ENCODE assay signal across 1 cellular context in the genomic region with DNA sequence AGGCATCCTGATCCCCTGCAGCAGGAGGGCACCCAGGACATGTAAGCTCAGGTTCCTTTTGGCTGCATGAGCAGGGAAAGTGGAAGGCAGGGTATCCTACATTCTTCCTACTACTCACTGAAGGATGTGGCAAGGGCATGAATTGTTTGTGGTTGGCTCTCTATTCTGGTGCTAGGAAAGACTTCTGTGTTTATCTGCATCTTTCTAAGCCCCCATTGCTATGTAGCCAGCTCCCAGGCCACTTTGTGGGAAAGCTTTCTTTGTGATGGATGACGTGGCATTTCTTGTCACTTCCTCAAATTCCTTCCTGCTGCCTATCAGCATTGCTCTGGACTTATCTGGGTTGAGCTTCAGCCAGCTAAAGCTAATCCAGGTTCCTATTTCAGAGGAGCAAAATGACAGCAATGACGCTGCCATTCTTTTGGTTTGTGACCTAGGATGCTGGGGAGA.
TF ChIP-seq lines count a peak whose summit lies in the region.

No MANE protein-coding gene starts in this region.

TF ChIP-seq in K562, 482 proteins besides CTCF, POLR2A, EP300 and RAD21 (continued from another document and continues in another):
- TF ChIP-seq, protein P1, sequence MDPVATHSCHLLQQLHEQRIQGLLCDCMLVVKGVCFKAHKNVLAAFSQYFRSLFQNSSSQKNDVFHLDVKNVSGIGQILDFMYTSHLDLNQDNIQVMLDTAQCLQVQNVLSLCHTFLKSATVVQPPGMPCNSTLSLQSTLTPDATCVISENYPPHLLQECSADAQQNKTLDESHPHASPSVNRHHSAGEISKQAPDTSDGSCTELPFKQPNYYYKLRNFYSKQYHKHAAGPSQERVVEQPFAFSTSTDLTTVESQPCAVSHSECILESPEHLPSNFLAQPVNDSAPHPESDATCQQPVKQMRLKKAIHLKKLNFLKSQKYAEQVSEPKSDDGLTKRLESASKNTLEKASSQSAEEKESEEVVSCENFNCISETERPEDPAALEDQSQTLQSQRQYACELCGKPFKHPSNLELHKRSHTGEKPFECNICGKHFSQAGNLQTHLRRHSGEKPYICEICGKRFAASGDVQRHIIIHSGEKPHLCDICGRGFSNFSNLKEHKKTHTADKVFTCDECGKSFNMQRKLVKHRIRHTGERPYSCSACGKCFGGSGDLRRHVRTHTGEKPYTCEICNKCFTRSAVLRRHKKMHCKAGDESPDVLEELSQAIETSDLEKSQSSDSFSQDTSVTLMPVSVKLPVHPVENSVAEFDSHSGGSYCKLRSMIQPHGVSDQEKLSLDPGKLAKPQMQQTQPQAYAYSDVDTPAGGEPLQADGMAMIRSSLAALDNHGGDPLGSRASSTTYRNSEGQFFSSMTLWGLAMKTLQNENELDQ (CRISPR knock-in tag; IDR thresholded peaks at IDR 0.05; ENCODE audit: borderline replicate concordance), result no peak
- TF ChIP-seq ZNF41 (CRISPR knock-in tag; conservative IDR thresholded peaks at IDR 0.05) (no peak), ETV6 (IDR thresholded peaks at IDR 0.05; ENCODE audit: borderline replicate concordance in 1 of 2, low read depth in 2 of 2, low read length in 1 of 2) (peak in 1 of 2 experiments; percentile 36; a peak in 1 of 4 replicates), ETV6 (CRISPR knock-in tag; IDR thresholded peaks at IDR 0.05; ENCODE audit: borderline replicate concordance) (no peak), KDM5B (IDR thresholded peaks at IDR 0.05; ENCODE audit: insufficient replicate concordance, low read depth, low read length) (no peak), CCNT2 (IDR thresholded peaks at IDR 0.05; ENCODE audit: borderline replicate concordance, extremely low read depth, insufficient read length, low read depth, low read length) (peak; percentile 80), ZNF707 (CRISPR knock-in tag; conservative IDR thresholded peaks at IDR 0.05) (no peak), GABPA (tag; conservative IDR thresholded peaks at IDR 0.05; ENCODE audit: low read depth) (no peak; the same call in none of the 2 replicates), LEF1 (IDR thresholded peaks at IDR 0.05) (peak; percentile 76), PCBP1 (IDR thresholded peaks at IDR 0.05; ENCODE audit: low read depth, low read length, poor library complexity, severe bottlenecking) (no peak), ZNF408 (CRISPR knock-in tag; IDR thresholded peaks at IDR 0.05; ENCODE audit: low read depth) (no peak)
- TF ChIP-seq, protein P2, sequence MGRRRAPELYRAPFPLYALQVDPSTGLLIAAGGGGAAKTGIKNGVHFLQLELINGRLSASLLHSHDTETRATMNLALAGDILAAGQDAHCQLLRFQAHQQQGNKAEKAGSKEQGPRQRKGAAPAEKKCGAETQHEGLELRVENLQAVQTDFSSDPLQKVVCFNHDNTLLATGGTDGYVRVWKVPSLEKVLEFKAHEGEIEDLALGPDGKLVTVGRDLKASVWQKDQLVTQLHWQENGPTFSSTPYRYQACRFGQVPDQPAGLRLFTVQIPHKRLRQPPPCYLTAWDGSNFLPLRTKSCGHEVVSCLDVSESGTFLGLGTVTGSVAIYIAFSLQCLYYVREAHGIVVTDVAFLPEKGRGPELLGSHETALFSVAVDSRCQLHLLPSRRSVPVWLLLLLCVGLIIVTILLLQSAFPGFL (CRISPR knock-in tag; IDR thresholded peaks at IDR 0.05), result no peak
- TF ChIP-seq, protein P3, sequence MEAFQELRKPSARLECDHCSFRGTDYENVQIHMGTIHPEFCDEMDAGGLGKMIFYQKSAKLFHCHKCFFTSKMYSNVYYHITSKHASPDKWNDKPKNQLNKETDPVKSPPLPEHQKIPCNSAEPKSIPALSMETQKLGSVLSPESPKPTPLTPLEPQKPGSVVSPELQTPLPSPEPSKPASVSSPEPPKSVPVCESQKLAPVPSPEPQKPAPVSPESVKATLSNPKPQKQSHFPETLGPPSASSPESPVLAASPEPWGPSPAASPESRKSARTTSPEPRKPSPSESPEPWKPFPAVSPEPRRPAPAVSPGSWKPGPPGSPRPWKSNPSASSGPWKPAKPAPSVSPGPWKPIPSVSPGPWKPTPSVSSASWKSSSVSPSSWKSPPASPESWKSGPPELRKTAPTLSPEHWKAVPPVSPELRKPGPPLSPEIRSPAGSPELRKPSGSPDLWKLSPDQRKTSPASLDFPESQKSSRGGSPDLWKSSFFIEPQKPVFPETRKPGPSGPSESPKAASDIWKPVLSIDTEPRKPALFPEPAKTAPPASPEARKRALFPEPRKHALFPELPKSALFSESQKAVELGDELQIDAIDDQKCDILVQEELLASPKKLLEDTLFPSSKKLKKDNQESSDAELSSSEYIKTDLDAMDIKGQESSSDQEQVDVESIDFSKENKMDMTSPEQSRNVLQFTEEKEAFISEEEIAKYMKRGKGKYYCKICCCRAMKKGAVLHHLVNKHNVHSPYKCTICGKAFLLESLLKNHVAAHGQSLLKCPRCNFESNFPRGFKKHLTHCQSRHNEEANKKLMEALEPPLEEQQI (IDR thresholded peaks at IDR 0.05), result peak; percentile 61; the same call in 1 of the 2 replicates
- TF ChIP-seq, protein P4, sequence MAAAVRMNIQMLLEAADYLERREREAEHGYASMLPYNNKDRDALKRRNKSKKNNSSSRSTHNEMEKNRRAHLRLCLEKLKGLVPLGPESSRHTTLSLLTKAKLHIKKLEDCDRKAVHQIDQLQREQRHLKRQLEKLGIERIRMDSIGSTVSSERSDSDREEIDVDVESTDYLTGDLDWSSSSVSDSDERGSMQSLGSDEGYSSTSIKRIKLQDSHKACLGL (CRISPR knock-in tag; IDR thresholded peaks at IDR 0.05; ENCODE audit: borderline replicate concordance, poor library complexity, severe bottlenecking), result peak; percentile 28
- TF ChIP-seq, protein P5, sequence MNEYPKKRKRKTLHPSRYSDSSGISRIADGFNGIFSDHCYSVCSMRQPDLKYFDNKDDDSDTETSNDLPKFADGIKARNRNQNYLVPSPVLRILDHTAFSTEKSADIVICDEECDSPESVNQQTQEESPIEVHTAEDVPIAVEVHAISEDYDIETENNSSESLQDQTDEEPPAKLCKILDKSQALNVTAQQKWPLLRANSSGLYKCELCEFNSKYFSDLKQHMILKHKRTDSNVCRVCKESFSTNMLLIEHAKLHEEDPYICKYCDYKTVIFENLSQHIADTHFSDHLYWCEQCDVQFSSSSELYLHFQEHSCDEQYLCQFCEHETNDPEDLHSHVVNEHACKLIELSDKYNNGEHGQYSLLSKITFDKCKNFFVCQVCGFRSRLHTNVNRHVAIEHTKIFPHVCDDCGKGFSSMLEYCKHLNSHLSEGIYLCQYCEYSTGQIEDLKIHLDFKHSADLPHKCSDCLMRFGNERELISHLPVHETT (CRISPR knock-in tag; conservative IDR thresholded peaks at IDR 0.05 in 1 of 2, IDR thresholded peaks at IDR 0.05 in 1 of 2), result peak in 1 of 2 experiments; percentile 69; a peak in 1 of 4 replicates
- TF ChIP-seq, protein P6, sequence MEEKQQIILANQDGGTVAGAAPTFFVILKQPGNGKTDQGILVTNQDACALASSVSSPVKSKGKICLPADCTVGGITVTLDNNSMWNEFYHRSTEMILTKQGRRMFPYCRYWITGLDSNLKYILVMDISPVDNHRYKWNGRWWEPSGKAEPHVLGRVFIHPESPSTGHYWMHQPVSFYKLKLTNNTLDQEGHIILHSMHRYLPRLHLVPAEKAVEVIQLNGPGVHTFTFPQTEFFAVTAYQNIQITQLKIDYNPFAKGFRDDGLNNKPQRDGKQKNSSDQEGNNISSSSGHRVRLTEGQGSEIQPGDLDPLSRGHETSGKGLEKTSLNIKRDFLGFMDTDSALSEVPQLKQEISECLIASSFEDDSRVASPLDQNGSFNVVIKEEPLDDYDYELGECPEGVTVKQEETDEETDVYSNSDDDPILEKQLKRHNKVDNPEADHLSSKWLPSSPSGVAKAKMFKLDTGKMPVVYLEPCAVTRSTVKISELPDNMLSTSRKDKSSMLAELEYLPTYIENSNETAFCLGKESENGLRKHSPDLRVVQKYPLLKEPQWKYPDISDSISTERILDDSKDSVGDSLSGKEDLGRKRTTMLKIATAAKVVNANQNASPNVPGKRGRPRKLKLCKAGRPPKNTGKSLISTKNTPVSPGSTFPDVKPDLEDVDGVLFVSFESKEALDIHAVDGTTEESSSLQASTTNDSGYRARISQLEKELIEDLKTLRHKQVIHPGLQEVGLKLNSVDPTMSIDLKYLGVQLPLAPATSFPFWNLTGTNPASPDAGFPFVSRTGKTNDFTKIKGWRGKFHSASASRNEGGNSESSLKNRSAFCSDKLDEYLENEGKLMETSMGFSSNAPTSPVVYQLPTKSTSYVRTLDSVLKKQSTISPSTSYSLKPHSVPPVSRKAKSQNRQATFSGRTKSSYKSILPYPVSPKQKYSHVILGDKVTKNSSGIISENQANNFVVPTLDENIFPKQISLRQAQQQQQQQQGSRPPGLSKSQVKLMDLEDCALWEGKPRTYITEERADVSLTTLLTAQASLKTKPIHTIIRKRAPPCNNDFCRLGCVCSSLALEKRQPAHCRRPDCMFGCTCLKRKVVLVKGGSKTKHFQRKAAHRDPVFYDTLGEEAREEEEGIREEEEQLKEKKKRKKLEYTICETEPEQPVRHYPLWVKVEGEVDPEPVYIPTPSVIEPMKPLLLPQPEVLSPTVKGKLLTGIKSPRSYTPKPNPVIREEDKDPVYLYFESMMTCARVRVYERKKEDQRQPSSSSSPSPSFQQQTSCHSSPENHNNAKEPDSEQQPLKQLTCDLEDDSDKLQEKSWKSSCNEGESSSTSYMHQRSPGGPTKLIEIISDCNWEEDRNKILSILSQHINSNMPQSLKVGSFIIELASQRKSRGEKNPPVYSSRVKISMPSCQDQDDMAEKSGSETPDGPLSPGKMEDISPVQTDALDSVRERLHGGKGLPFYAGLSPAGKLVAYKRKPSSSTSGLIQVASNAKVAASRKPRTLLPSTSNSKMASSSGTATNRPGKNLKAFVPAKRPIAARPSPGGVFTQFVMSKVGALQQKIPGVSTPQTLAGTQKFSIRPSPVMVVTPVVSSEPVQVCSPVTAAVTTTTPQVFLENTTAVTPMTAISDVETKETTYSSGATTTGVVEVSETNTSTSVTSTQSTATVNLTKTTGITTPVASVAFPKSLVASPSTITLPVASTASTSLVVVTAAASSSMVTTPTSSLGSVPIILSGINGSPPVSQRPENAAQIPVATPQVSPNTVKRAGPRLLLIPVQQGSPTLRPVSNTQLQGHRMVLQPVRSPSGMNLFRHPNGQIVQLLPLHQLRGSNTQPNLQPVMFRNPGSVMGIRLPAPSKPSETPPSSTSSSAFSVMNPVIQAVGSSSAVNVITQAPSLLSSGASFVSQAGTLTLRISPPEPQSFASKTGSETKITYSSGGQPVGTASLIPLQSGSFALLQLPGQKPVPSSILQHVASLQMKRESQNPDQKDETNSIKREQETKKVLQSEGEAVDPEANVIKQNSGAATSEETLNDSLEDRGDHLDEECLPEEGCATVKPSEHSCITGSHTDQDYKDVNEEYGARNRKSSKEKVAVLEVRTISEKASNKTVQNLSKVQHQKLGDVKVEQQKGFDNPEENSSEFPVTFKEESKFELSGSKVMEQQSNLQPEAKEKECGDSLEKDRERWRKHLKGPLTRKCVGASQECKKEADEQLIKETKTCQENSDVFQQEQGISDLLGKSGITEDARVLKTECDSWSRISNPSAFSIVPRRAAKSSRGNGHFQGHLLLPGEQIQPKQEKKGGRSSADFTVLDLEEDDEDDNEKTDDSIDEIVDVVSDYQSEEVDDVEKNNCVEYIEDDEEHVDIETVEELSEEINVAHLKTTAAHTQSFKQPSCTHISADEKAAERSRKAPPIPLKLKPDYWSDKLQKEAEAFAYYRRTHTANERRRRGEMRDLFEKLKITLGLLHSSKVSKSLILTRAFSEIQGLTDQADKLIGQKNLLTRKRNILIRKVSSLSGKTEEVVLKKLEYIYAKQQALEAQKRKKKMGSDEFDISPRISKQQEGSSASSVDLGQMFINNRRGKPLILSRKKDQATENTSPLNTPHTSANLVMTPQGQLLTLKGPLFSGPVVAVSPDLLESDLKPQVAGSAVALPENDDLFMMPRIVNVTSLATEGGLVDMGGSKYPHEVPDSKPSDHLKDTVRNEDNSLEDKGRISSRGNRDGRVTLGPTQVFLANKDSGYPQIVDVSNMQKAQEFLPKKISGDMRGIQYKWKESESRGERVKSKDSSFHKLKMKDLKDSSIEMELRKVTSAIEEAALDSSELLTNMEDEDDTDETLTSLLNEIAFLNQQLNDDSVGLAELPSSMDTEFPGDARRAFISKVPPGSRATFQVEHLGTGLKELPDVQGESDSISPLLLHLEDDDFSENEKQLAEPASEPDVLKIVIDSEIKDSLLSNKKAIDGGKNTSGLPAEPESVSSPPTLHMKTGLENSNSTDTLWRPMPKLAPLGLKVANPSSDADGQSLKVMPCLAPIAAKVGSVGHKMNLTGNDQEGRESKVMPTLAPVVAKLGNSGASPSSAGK (IDR thresholded peaks at IDR 0.05), result no peak
- TF ChIP-seq, protein P7, sequence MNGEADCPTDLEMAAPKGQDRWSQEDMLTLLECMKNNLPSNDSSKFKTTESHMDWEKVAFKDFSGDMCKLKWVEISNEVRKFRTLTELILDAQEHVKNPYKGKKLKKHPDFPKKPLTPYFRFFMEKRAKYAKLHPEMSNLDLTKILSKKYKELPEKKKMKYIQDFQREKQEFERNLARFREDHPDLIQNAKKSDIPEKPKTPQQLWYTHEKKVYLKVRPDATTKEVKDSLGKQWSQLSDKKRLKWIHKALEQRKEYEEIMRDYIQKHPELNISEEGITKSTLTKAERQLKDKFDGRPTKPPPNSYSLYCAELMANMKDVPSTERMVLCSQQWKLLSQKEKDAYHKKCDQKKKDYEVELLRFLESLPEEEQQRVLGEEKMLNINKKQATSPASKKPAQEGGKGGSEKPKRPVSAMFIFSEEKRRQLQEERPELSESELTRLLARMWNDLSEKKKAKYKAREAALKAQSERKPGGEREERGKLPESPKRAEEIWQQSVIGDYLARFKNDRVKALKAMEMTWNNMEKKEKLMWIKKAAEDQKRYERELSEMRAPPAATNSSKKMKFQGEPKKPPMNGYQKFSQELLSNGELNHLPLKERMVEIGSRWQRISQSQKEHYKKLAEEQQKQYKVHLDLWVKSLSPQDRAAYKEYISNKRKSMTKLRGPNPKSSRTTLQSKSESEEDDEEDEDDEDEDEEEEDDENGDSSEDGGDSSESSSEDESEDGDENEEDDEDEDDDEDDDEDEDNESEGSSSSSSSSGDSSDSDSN (IDR thresholded peaks at IDR 0.05; ENCODE audit: borderline replicate concordance in 1 of 2, low read depth in 2 of 2, low read length in 2 of 2), result no peak
- TF ChIP-seq, protein P8, sequence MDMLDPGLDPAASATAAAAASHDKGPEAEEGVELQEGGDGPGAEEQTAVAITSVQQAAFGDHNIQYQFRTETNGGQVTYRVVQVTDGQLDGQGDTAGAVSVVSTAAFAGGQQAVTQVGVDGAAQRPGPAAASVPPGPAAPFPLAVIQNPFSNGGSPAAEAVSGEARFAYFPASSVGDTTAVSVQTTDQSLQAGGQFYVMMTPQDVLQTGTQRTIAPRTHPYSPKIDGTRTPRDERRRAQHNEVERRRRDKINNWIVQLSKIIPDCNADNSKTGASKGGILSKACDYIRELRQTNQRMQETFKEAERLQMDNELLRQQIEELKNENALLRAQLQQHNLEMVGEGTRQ (CRISPR knock-in tag; IDR thresholded peaks at IDR 0.05), result no peak
- TF ChIP-seq, protein P9, sequence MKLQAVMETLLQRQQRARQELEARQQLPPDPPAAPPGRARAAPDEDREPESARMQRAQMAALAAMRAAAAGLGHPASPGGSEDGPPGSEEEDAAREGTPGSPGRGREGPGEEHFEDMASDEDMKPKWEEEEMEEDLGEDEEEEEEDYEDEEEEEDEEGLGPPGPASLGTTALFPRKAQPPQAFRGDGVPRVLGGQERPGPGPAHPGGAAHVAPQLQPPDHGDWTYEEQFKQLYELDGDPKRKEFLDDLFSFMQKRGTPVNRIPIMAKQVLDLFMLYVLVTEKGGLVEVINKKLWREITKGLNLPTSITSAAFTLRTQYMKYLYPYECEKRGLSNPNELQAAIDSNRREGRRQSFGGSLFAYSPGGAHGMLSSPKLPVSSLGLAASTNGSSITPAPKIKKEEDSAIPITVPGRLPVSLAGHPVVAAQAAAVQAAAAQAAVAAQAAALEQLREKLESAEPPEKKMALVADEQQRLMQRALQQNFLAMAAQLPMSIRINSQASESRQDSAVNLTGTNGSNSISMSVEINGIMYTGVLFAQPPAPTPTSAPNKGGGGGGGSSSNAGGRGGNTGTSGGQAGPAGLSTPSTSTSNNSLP (IDR thresholded peaks at IDR 0.05; ENCODE audit: borderline replicate concordance, low read depth, low read length), result peak; percentile 87
